Comparison of ENCODE assay signal across 12 cellular contexts in genomic region chr5:101009758-101010519, GRCh38.
DNase-seq lines count a peak whose midpoint lies in the region; ATAC-seq and TF ChIP-seq lines count a peak whose summit lies in the region.
"Had no signal": no experiment of that assay in that cellular context is flagged by ENCODE, and none has a peak within 500 bp of the region (broad histone marks: within the 10 kb centered on the region; RNA-seq: fewer than 3 reads in every experiment).

No MANE protein-coding gene starts in this region.

- H3K4me1 Mint-ChIP-seq in WTC11 = peaks cover 12% of the 10 kb centered on the region

- H3K9me3 Mint-ChIP-seq in WTC11 = peaks cover 10% of the 10 kb centered on the region

- H3K27me3 Mint-ChIP-seq in WTC11 (ENCODE audit: low read depth) = no peaks in the 10 kb centered on the region

- DNase-seq in WTC11 (ENCODE audit: low spot score) (no peak), HEK293T (ENCODE audit: extremely low spot score) (no peak), activated T-cell treated with anti-CD3 and anti-CD28 coated beads for 4 hours (no peak), T-helper 2 cell (no peak), kidney tubule cell (ENCODE audit: low spot score) (no peak)
- DNase-seq: NCI-H2029; stimulated activated CD4-positive, alpha-beta T cell treated with anti-CD3 and anti-CD28 coated beads, Interleukin-4, amount 100 ng/mL, for 4 hours; thyroid gland had no signal

- no peak for TF ChIP-seq CTCF in WTC11 (IDR thresholded peaks at IDR 0.05)

- H3K36me3 Mint-ChIP-seq in WTC11 = no peaks in the 10 kb centered on the region

- CTCF ChIA-PET in WTC11 (lab: Charles Lee) = interaction anchor here (1.0 kb wide), 1 partner anchor 338 kb away, joined by 5 read pairs; no protein-coding TSS in a partner anchor
- CTCF ChIA-PET in HEK293T (lab: Yijun Ruan, JAX) = no interaction called here

- ATAC-seq in GM18511 (IDR thresholded peaks at IDR 0.05; ENCODE audit: unreplicated experiment) (peak; percentile 93), GM21528 (IDR thresholded peaks at IDR 0.05; ENCODE audit: low FRiP score, unreplicated experiment) (peak; percentile 88), HG03196 (IDR thresholded peaks at IDR 0.05; ENCODE audit: unreplicated experiment) (peak; percentile 73), WTC11 (peak; percentile 51; the same call in 1 of the 2 replicates)
- ATAC-seq: Right ventricle myocardium inferior had no signal

- no peak overlapping the region for H3K27ac Mint-ChIP-seq in WTC11

- H3K4me3 Mint-ChIP-seq in WTC11 = no peak overlapping the region

- POLR2A ChIA-PET in WTC11 (lab: Charles Lee) (interaction anchor here (0.7 kb wide), 1 partner anchor 392 kb away, joined by 8 read pairs; no protein-coding TSS in a partner anchor), HEK293T (lab: Yijun Ruan, JAX) (no interaction called here)

TF ChIP-seq in WTC11, 78 proteins besides CTCF, POLR2A, EP300 and RAD21:
- TF ChIP-seq CBFB (CRISPR knock-in tag; IDR thresholded peaks at IDR 0.05; ENCODE audit: low read depth) (no peak), NR3C1 (CRISPR knock-in tag; conservative IDR thresholded peaks at IDR 0.05; ENCODE audit: low read depth) (no peak), ZNF121 (CRISPR knock-in tag; IDR thresholded peaks at IDR 0.05) (no peak), NR1H2 (CRISPR knock-in tag; IDR thresholded peaks at IDR 0.05) (no peak), AFF4 (CRISPR knock-in tag; IDR thresholded peaks at IDR 0.05; ENCODE audit: borderline replicate concordance) (no peak), MLX (CRISPR knock-in tag; IDR thresholded peaks at IDR 0.05) (no peak)
- TF ChIP-seq, protein P1, sequence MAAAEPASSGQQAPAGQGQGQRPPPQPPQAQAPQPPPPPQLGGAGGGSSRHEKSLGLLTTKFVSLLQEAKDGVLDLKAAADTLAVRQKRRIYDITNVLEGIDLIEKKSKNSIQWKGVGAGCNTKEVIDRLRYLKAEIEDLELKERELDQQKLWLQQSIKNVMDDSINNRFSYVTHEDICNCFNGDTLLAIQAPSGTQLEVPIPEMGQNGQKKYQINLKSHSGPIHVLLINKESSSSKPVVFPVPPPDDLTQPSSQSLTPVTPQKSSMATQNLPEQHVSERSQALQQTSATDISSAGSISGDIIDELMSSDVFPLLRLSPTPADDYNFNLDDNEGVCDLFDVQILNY (CRISPR knock-in tag; IDR thresholded peaks at IDR 0.05) = no peak
- TF ChIP-seq, protein P2, sequence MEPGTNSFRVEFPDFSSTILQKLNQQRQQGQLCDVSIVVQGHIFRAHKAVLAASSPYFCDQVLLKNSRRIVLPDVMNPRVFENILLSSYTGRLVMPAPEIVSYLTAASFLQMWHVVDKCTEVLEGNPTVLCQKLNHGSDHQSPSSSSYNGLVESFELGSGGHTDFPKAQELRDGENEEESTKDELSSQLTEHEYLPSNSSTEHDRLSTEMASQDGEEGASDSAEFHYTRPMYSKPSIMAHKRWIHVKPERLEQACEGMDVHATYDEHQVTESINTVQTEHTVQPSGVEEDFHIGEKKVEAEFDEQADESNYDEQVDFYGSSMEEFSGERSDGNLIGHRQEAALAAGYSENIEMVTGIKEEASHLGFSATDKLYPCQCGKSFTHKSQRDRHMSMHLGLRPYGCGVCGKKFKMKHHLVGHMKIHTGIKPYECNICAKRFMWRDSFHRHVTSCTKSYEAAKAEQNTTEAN (CRISPR knock-in tag; IDR thresholded peaks at IDR 0.05) = no peak

TF ChIP-seq in HEK293T, 16 proteins besides CTCF, POLR2A, EP300 and RAD21:
- TF ChIP-seq ZNF384 (IDR thresholded peaks at IDR 0.05) (no peak), ARNT (IDR thresholded peaks at IDR 0.05) (no peak), PKNOX1 (IDR thresholded peaks at IDR 0.05) (no peak), FOXM1 (IDR thresholded peaks at IDR 0.05; ENCODE audit: borderline replicate concordance) (no peak), HDGF (IDR thresholded peaks at IDR 0.05; ENCODE audit: borderline replicate concordance) (no peak), L3MBTL2 (conservative IDR thresholded peaks at IDR 0.05) (no peak), ELF4 (IDR thresholded peaks at IDR 0.05) (no peak), TARDBP (IDR thresholded peaks at IDR 0.05) (no peak), SUZ12 (IDR thresholded peaks at IDR 0.05) (no peak), FOXA1 (IDR thresholded peaks at IDR 0.05) (no peak)
